15 cellular contexts compared by ENCODE assay signal in genomic region chr1:156959414-156959813, GRCh38. TPM values are rescaled to one million over a fixed set of nuclear protein-coding genes. Genes with fewer than 3 reads are reported as not detected.
DNase-seq lines count a peak whose midpoint lies in the region; ATAC-seq and TF ChIP-seq lines count a peak whose summit lies in the region.
"Had no signal": no experiment of that assay in that cellular context is flagged by ENCODE, and none has a peak within 500 bp of the region (broad histone marks: within the 10 kb centered on the region; RNA-seq: fewer than 3 reads in every experiment).

No MANE protein-coding gene starts in this region.

- TF ChIP-seq CTCF in brain (conservative IDR thresholded peaks at IDR 0.05) (no peak), lower leg skin (IDR thresholded peaks at IDR 0.05) (no peak), type B pancreatic cell (conservative IDR thresholded peaks at IDR 0.05) (no peak), body of pancreas (IDR thresholded peaks at IDR 0.05) (no peak)

- H3K4me1 Mint-ChIP-seq in brain (no peaks in the 10 kb centered on the region), type B pancreatic cell (ENCODE audit: unreplicated experiment) (peaks cover 16% of the 10 kb centered on the region)

- WGBS in lower leg skin, 2 donors: 76 to 83% methylated on average over 2 of the region's 2 CpGs
- 91 to 92% methylated on average over 2 of the region's 2 CpGs for WGBS in body of pancreas, 2 donors

- no peaks in the 10 kb centered on the region for H3K4me1 ChIP-seq in body of pancreas
- H3K4me1 ChIP-seq: A549 had no signal

- H3K27ac Mint-ChIP-seq in brain (peak overlapping the region in 3 of 5 experiments; percentile 16 to 52 (median 28)), type B pancreatic cell (no peak overlapping the region)
- H3K27ac Mint-ChIP-seq: activated CD4-positive, alpha-beta T cell treated with anti-CD3 and anti-CD28 coated beads for 36 hours; activated T-cell treated with anti-CD3 and anti-CD28 coated beads, Interleukin-2, amount 50 U/mL, for 72 hours had no signal

- H3K9me3 Mint-ChIP-seq in brain: no peaks in the 10 kb centered on the region
- no peaks in the 10 kb centered on the region for H3K9me3 Mint-ChIP-seq in type B pancreatic cell
- H3K9me3 Mint-ChIP-seq: activated T-cell treated with anti-CD3 and anti-CD28 coated beads, Interleukin-2, amount 50 U/mL, for 72 hours had no signal

- no peak overlapping the region for H3K27ac ChIP-seq in body of pancreas
- H3K27ac ChIP-seq: A549 had no signal

- H3K4me3 Mint-ChIP-seq in brain: no peak overlapping the region
- no peak overlapping the region for H3K4me3 Mint-ChIP-seq in type B pancreatic cell
- H3K4me3 Mint-ChIP-seq: activated CD4-positive, alpha-beta T cell treated with anti-CD3 and anti-CD28 coated beads for 36 hours; activated T-cell treated with anti-CD3 and anti-CD28 coated beads, Interleukin-2, amount 50 U/mL, for 72 hours had no signal

- TF ChIP-seq POLR2A in lower leg skin (IDR thresholded peaks at IDR 0.05): no peak
- TF ChIP-seq POLR2A in body of pancreas (IDR thresholded peaks at IDR 0.05): no peak

- DNase-seq in NCI-H748 (lab: John Stamatoyannopoulos, UW; ENCODE audit: unreplicated experiment): peak; percentile 3
- no peak for DNase-seq in NCI-H748 treated with DMSO at 0.1 percent for 48 hours (lab: John Stamatoyannopoulos, UW)
- peak; percentile 61 for DNase-seq in NCI-H2029 (lab: John Stamatoyannopoulos, UW)
- DNase-seq in skeletal muscle cell (ENCODE audit: low read depth): peak; percentile 33
- DNase-seq in lower leg skin (ENCODE audit: low spot score in 2 of 2): no peak
- DNase-seq in type B pancreatic cell (ENCODE audit: extremely low spot score, unreplicated experiment): no peak
- DNase-seq in body of pancreas: no peak
- DNase-seq: activated CD4-positive, alpha-beta T cell treated with anti-CD3 and anti-CD28 coated beads for 36 hours; activated T-cell treated with anti-CD3 and anti-CD28 coated beads, Interleukin-2, amount 50 U/mL, for 72 hours; effector memory CD4-positive, alpha-beta T cell; hypothalamus had no signal

- H3K4me3 ChIP-seq in skeletal muscle cell (ENCODE audit: low read depth, low read length) (no peak overlapping the region), lower leg skin (ENCODE audit: low read depth, poor library complexity, severe bottlenecking) (no peak overlapping the region), body of pancreas (no peak overlapping the region)
- H3K4me3 ChIP-seq: A549 had no signal

- no peaks in the 10 kb centered on the region for H3K9me3 ChIP-seq in body of pancreas
- H3K9me3 ChIP-seq: A549 had no signal

- no peaks in the 10 kb centered on the region for H3K27me3 Mint-ChIP-seq in brain
- no peaks in the 10 kb centered on the region for H3K27me3 Mint-ChIP-seq in type B pancreatic cell
- H3K27me3 Mint-ChIP-seq: activated CD4-positive, alpha-beta T cell treated with anti-CD3 and anti-CD28 coated beads for 36 hours had no signal

- peaks cover 0 to 27% of the 10 kb centered on the region in 2 donors for H3K36me3 ChIP-seq in body of pancreas (replicated peaks in 1 of 2; ENCODE audit: insufficient read depth in 1 of 2, low read depth in 2 of 2)

- no peaks in the 10 kb centered on the region for H3K27me3 ChIP-seq in body of pancreas

- H3K36me3 Mint-ChIP-seq in brain (peaks cover 85% of the 10 kb centered on the region), type B pancreatic cell (peaks cover 50% of the 10 kb centered on the region)

- no peak for ATAC-seq in body of pancreas
- ATAC-seq: activated CD4-positive, alpha-beta T cell treated with anti-CD3 and anti-CD28 coated beads for 36 hours; activated T-cell treated with anti-CD3 and anti-CD28 coated beads, Interleukin-2, amount 50 U/mL, for 72 hours had no signal

- intact Hi-C loops in lower leg skin (cut with DNase I; ENCODE audit: low total_unique reads): no loop called here
- intact Hi-C loops in body of pancreas (cut with DNase I): no loop called here

RNA-seq across cellular contexts. Expression of gene LRRC71, which starts 39.0 kb away (rescaled TPM):
- polyA plus RNA-seq in brain (ENCODE audit: insufficient read depth, low read depth, low replicate concordance): not detected
- total RNA-seq in lower leg skin: not detected
- 0.58 TPM in 1 of 2 replicates, not detected in the other for total RNA-seq in type B pancreatic cell (ENCODE audit: low replicate concordance)
- total RNA-seq in body of pancreas: not detected
- total RNA-seq: activated CD4-positive, alpha-beta T cell treated with anti-CD3 and anti-CD28 coated beads for 36 hours; activated T-cell treated with anti-CD3 and anti-CD28 coated beads, Interleukin-2, amount 50 U/mL, for 72 hours; G401 had no signal
- polyA plus RNA-seq: urinary bladder had no signal

Comparison
In these comparisons a context has a peak if more than half of its experiments do, and no peak if none do; other contexts are left out.
1. DNase-seq: peak in NCI-H748 (single experiment), NCI-H2029 (single experiment) and skeletal muscle cell (single experiment); none in NCI-H748 treated with DMSO at 0.1 percent for 48 hours (single experiment), lower leg skin (0 of 2), type B pancreatic cell (single experiment) and body of pancreas (0 of 4).